ENCODE assay signal across 34 cellular contexts in genomic region chr9:133796562-133796961, GRCh38.
"Had no signal": no experiment of that assay in that cellular context is flagged by ENCODE, and none has a peak within 500 bp of the region (broad histone marks: within the 10 kb centered on the region; RNA-seq: fewer than 3 reads in every experiment).

No MANE protein-coding gene starts in this region.

- DNase-seq: activated B cell treated with CpG ODN at 0.5 μM for 24 hours; activated CD4-positive, alpha-beta memory T cell treated with anti-CD3 and anti-CD28 coated beads, Interleukin-2, amount 10 ng/mL, durations not matched to agents 7 days and 5 days; activated CD4-positive, alpha-beta T cell treated with anti-CD3 and anti-CD28 coated beads for 4 hours; activated CD4-positive, alpha-beta T cell treated with anti-CD3 and anti-CD28 coated beads, Interleukin-2, amount 10 ng/mL, durations not matched to agents 24 days and 14 days; activated CD4-positive, alpha-beta T cell treated with anti-CD3 and anti-CD28 coated beads, Interleukin-2, amount 50 U/mL, for 48 hours; activated CD4-positive, CD25-positive, alpha-beta regulatory T cell treated with anti-CD3 and anti-CD28 coated beads, Interleukin-2, amount 50 U/mL, for 72 hours; activated CD8-positive, alpha-beta memory T cell treated with anti-CD3 and anti-CD28 coated beads for 24 hours; activated CD8-positive, alpha-beta memory T cell treated with anti-CD3 and anti-CD28 coated beads, Interleukin-2, amount 10 ng/mL, durations not matched to agents 7 days and 5 days; activated CD8-positive, alpha-beta memory T cell treated with anti-CD3 and anti-CD28 coated beads, Interleukin-2, amount 50 U/mL, for 48 hours; activated CD8-positive, alpha-beta T cell treated with anti-CD3 and anti-CD28 coated beads, Interleukin-2, amount 10 ng/mL, durations not matched to agents 7 days and 5 days; activated effector memory CD4-positive, alpha-beta T cell treated with Interleukin-2 at 50 U/mL for 16 hours; activated gamma-delta T cell; activated naive CD4-positive, alpha-beta T cell treated with anti-CD3 and anti-CD28 coated beads, Interleukin-2, amount 10 ng/mL, durations not matched to agents 7 days and 5 days; activated naive CD4-positive, alpha-beta T cell treated with Interleukin-2 at 50 U/mL for 16 hours; activated naive CD8-positive, alpha-beta T cell treated with anti-CD3 and anti-CD28 coated beads, Interleukin-2, amount 10 ng/mL, durations not matched to agents 7 days and 5 days; activated naive CD8-positive, alpha-beta T cell treated with anti-CD3 and anti-CD28 coated beads, Interleukin-2, amount 50 U/mL, for 24 hours; activated T-cell treated with anti-CD3 and anti-CD28 coated beads, Interleukin-2, amount 50 U/mL, for 24 hours; activated T-cell treated with anti-CD3 and anti-CD28 coated beads, Interleukin-2, amount 50 U/mL, for 48 hours; amygdala; anterior cingulate cortex; caudate nucleus; cerebellar nuclear complex; T-helper 1 cell; T-helper 2 cell; T-helper 9 cell had no signal

- H3K36me3 Mint-ChIP-seq: activated CD8-positive, alpha-beta memory T cell treated with anti-CD3 and anti-CD28 coated beads, Interleukin-2, amount 10 ng/mL, durations not matched to agents 7 days and 5 days; activated naive CD4-positive, alpha-beta T cell treated with anti-CD3 and anti-CD28 coated beads, Interleukin-2, amount 10 ng/mL, durations not matched to agents 7 days and 5 days; activated naive CD4-positive, alpha-beta T cell treated with anti-CD3 and anti-CD28 coated beads, Interleukin-2, amount 50 U/mL, for 24 hours; activated naive CD8-positive, alpha-beta T cell; activated naive CD8-positive, alpha-beta T cell treated with anti-CD3 and anti-CD28 coated beads, Interleukin-2, amount 10 ng/mL, durations not matched to agents 7 days and 5 days had no signal

- H3K36me3 ChIP-seq: cardiac muscle cell had no signal

- ATAC-seq: activated CD8-positive, alpha-beta memory T cell treated with anti-CD3 and anti-CD28 coated beads, Interleukin-2, amount 10 ng/mL, durations not matched to agents 7 days and 5 days; activated CD8-positive, alpha-beta T cell treated with anti-CD3 and anti-CD28 coated beads, Interleukin-2, amount 10 ng/mL, durations not matched to agents 7 days and 5 days; activated naive CD8-positive, alpha-beta T cell treated with anti-CD3 and anti-CD28 coated beads, Interleukin-2, amount 50 U/mL, for 24 hours had no signal

- H3K4me3 Mint-ChIP-seq: activated B cell treated with CpG ODN at 0.5 μM for 24 hours; activated CD4-positive, alpha-beta memory T cell treated with anti-CD3 and anti-CD28 coated beads, Interleukin-2, amount 10 ng/mL, durations not matched to agents 7 days and 5 days; activated CD4-positive, alpha-beta T cell treated with anti-CD3 and anti-CD28 coated beads, Interleukin-2, amount 10 ng/mL, durations not matched to agents 24 days and 14 days; activated CD8-positive, alpha-beta memory T cell treated with anti-CD3 and anti-CD28 coated beads, Interleukin-2, amount 10 ng/mL, durations not matched to agents 7 days and 5 days; activated CD8-positive, alpha-beta T cell treated with anti-CD3 and anti-CD28 coated beads, Interleukin-2, amount 10 ng/mL, durations not matched to agents 7 days and 5 days; activated naive CD4-positive, alpha-beta T cell treated with anti-CD3 and anti-CD28 coated beads, Interleukin-2, amount 10 ng/mL, durations not matched to agents 7 days and 5 days; activated naive CD4-positive, alpha-beta T cell treated with anti-CD3 and anti-CD28 coated beads, Interleukin-2, amount 50 U/mL, for 24 hours; activated naive CD8-positive, alpha-beta T cell; activated naive CD8-positive, alpha-beta T cell treated with anti-CD3 and anti-CD28 coated beads, Interleukin-2, amount 10 ng/mL, durations not matched to agents 7 days and 5 days; activated naive CD8-positive, alpha-beta T cell treated with anti-CD3 and anti-CD28 coated beads, Interleukin-2, amount 50 U/mL, for 24 hours; activated T-cell treated with anti-CD3 and anti-CD28 coated beads, Interleukin-2, amount 50 U/mL, for 24 hours; brain; central memory CD8-positive, alpha-beta T cell; T-helper 1 cell treated with Interleukin-12 subunit alpha and Interleukin-12 subunit beta and Interleukin-4 antibody, amounts not matched to agents 30 μg/mL and 1 μg/mL, for 36 hours; T-helper 2 cell treated with Interferon-gamma antibody and Interleukin-4, amounts not matched to agents 5 μg/mL and 100 μg/mL, for 36 hours had no signal

- H3K27ac ChIP-seq: ascending aorta, cardiac muscle cell had no signal

- H3K9me3 ChIP-seq: ascending aorta had no signal

- H3K27me3 ChIP-seq: ascending aorta, cardiac muscle cell had no signal

- H3K27ac Mint-ChIP-seq: activated B cell treated with CpG ODN at 0.5 μM for 24 hours; activated CD4-positive, alpha-beta memory T cell treated with anti-CD3 and anti-CD28 coated beads, Interleukin-2, amount 10 ng/mL, durations not matched to agents 7 days and 5 days; activated CD4-positive, alpha-beta T cell treated with anti-CD3 and anti-CD28 coated beads, Interleukin-2, amount 10 ng/mL, durations not matched to agents 24 days and 14 days; activated CD8-positive, alpha-beta memory T cell treated with anti-CD3 and anti-CD28 coated beads, Interleukin-2, amount 10 ng/mL, durations not matched to agents 7 days and 5 days; activated CD8-positive, alpha-beta T cell treated with anti-CD3 and anti-CD28 coated beads, Interleukin-2, amount 10 ng/mL, durations not matched to agents 7 days and 5 days; activated naive CD4-positive, alpha-beta T cell treated with anti-CD3 and anti-CD28 coated beads, Interleukin-2, amount 10 ng/mL, durations not matched to agents 7 days and 5 days; activated naive CD4-positive, alpha-beta T cell treated with anti-CD3 and anti-CD28 coated beads, Interleukin-2, amount 50 U/mL, for 24 hours; activated naive CD8-positive, alpha-beta T cell; activated naive CD8-positive, alpha-beta T cell treated with anti-CD3 and anti-CD28 coated beads, Interleukin-2, amount 10 ng/mL, durations not matched to agents 7 days and 5 days; activated naive CD8-positive, alpha-beta T cell treated with anti-CD3 and anti-CD28 coated beads, Interleukin-2, amount 50 U/mL, for 24 hours; activated T-cell treated with anti-CD3 and anti-CD28 coated beads, Interleukin-2, amount 50 U/mL, for 24 hours; activated T-helper 2 cell treated with anti-CD3 and anti-CD28 coated beads, Interferon-gamma antibody, Interleukin-2, Interleukin-4, amounts not matched to agents 10 μg/mL and 5 μg/mL and 100 μg/mL, durations not matched to agents 14 hours and 24 hours and 36 hours; T-helper 1 cell treated with Interleukin-12 subunit alpha and Interleukin-12 subunit beta and Interleukin-4 antibody, amounts not matched to agents 30 μg/mL and 1 μg/mL, for 36 hours; T-helper 2 cell treated with Interferon-gamma antibody and Interleukin-4, amounts not matched to agents 5 μg/mL and 100 μg/mL, for 36 hours had no signal

- H3K4me1 Mint-ChIP-seq: activated CD4-positive, alpha-beta memory T cell treated with anti-CD3 and anti-CD28 coated beads, Interleukin-2, amount 10 ng/mL, durations not matched to agents 7 days and 5 days; activated naive CD4-positive, alpha-beta T cell treated with anti-CD3 and anti-CD28 coated beads, Interleukin-2, amount 50 U/mL, for 24 hours; central memory CD8-positive, alpha-beta T cell had no signal

- H3K27me3 Mint-ChIP-seq: activated B cell treated with CpG ODN at 0.5 μM for 24 hours; activated CD4-positive, alpha-beta memory T cell treated with anti-CD3 and anti-CD28 coated beads, Interleukin-2, amount 10 ng/mL, durations not matched to agents 7 days and 5 days; activated CD4-positive, alpha-beta T cell treated with anti-CD3 and anti-CD28 coated beads, Interleukin-2, amount 10 ng/mL, durations not matched to agents 24 days and 14 days; activated CD8-positive, alpha-beta memory T cell treated with anti-CD3 and anti-CD28 coated beads, Interleukin-2, amount 10 ng/mL, durations not matched to agents 7 days and 5 days; activated naive CD4-positive, alpha-beta T cell treated with anti-CD3 and anti-CD28 coated beads, Interleukin-2, amount 50 U/mL, for 24 hours; activated naive CD8-positive, alpha-beta T cell; activated naive CD8-positive, alpha-beta T cell treated with anti-CD3 and anti-CD28 coated beads, Interleukin-2, amount 10 ng/mL, durations not matched to agents 7 days and 5 days; activated naive CD8-positive, alpha-beta T cell treated with anti-CD3 and anti-CD28 coated beads, Interleukin-2, amount 50 U/mL, for 24 hours; central memory CD8-positive, alpha-beta T cell had no signal

- H3K9me3 Mint-ChIP-seq: activated B cell treated with CpG ODN at 0.5 μM for 24 hours; activated CD4-positive, alpha-beta memory T cell treated with anti-CD3 and anti-CD28 coated beads, Interleukin-2, amount 10 ng/mL, durations not matched to agents 7 days and 5 days; activated CD4-positive, alpha-beta T cell treated with anti-CD3 and anti-CD28 coated beads, Interleukin-2, amount 10 ng/mL, durations not matched to agents 24 days and 14 days; activated naive CD4-positive, alpha-beta T cell treated with anti-CD3 and anti-CD28 coated beads, Interleukin-2, amount 10 ng/mL, durations not matched to agents 7 days and 5 days; activated naive CD4-positive, alpha-beta T cell treated with anti-CD3 and anti-CD28 coated beads, Interleukin-2, amount 50 U/mL, for 24 hours; activated naive CD8-positive, alpha-beta T cell treated with anti-CD3 and anti-CD28 coated beads, Interleukin-2, amount 10 ng/mL, durations not matched to agents 7 days and 5 days; activated naive CD8-positive, alpha-beta T cell treated with anti-CD3 and anti-CD28 coated beads, Interleukin-2, amount 50 U/mL, for 24 hours; activated T-cell treated with anti-CD3 and anti-CD28 coated beads, Interleukin-2, amount 50 U/mL, for 24 hours; activated T-helper 2 cell treated with anti-CD3 and anti-CD28 coated beads, Interferon-gamma antibody, Interleukin-2, Interleukin-4, amounts not matched to agents 10 μg/mL and 5 μg/mL and 100 μg/mL, durations not matched to agents 14 hours and 24 hours and 36 hours; brain; central memory CD8-positive, alpha-beta T cell; T-helper 1 cell treated with Interleukin-12 subunit alpha and Interleukin-12 subunit beta and Interleukin-4 antibody, amounts not matched to agents 30 μg/mL and 1 μg/mL, for 36 hours; T-helper 2 cell treated with Interferon-gamma antibody and Interleukin-4, amounts not matched to agents 5 μg/mL and 100 μg/mL, for 36 hours had no signal

- H3K4me3 ChIP-seq: ascending aorta, cardiac muscle cell had no signal
